In genomic region chr6:122339661-122340060, GRCh38 we compare ENCODE assay signal across 24 cellular contexts.
"Had no signal": no experiment of that assay in that cellular context is flagged by ENCODE, and none has a peak within 500 bp of the region (broad histone marks: within the 10 kb centered on the region; RNA-seq: fewer than 3 reads in every experiment).

No MANE protein-coding gene starts in this region.

- H3K9me3 ChIP-seq: MG63, SK-N-SH had no signal

- H3K27ac ChIP-seq: RWPE1 had no signal

- H3K36me3 ChIP-seq: MG63 had no signal

- ATAC-seq: HepG2, Panc1, PC-3 had no signal

- DNase-seq: IMR-90, Karpas-422, KG1, MG63, NCI-H1092, NCI-H1105 treated with DMSO at 0.1 percent for 48 hours, NCI-H1436, NCI-H187, NCI-H2029, NCI-H2081 treated with DMSO at 0.1 percent for 48 hours, NCI-H2171, NCI-H226, NCI-H446, NCI-H510A, NCI-H524 treated with DMSO at 0.1 percent for 48 hours, NCI-H69, NCI-H774, PC-3, SHP77, SK-N-SH, SW 1271 had no signal

- H3K27me3 ChIP-seq: MG63 had no signal

- H3K4me2 ChIP-seq: SK-N-SH had no signal

- H3K9ac ChIP-seq: SK-N-SH had no signal

- H3K4me3 ChIP-seq: MG63 had no signal
